ENCODE assay signal across 8 cellular contexts in the genomic region with DNA sequence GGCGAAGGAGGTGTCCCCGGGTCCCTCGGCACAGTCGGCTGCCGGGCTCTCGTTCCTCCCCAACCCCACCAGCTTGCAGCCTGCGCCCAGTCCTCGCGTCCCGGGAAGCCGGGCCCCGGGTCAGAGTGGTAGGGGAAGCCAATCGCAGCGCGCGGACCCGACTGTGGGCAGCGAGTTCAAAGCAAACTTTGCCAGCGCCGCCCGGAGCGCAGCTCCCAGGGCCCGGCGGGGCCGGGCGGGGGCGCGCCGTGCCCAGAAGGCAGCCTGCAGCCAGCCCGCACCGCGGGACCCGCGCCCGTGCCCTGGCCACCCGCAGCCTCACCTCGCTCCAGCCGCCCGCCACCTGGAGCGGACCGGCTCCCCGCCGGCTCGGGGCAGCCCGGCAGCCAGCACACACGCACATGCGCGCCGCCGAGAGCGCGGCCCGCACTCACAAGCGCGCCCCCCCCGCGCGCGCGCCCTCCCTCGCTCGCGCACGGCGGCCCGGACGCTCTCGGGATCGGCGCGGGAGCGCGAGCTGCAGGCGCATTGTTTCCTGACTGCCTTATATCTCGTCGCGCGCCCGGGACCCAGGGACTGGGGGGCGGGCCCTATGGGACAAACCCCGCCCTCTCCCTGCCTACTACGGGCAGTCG. TPM values are rescaled to one million over a fixed set of nuclear protein-coding genes. Genes with fewer than 3 reads are reported as not detected.
A peak's percentile ranks its signal among the peaks of the same experiment; 100 is the strongest.
DNase-seq lines count a peak whose midpoint lies in the region; ATAC-seq and TF ChIP-seq lines count a peak whose summit lies in the region.

A gene with protein sequence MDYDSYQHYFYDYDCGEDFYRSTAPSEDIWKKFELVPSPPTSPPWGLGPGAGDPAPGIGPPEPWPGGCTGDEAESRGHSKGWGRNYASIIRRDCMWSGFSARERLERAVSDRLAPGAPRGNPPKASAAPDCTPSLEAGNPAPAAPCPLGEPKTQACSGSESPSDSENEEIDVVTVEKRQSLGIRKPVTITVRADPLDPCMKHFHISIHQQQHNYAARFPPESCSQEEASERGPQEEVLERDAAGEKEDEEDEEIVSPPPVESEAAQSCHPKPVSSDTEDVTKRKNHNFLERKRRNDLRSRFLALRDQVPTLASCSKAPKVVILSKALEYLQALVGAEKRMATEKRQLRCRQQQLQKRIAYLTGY (minus strand): TSS at position 432 of the 635 bp plus-strand sequence. CDS start 483 bp downstream, outside the sequence.

- CTCF ChIA-PET in activated CD4-positive, alpha-beta T cell treated with anti-CD3 and anti-CD28 coated beads for 36 hours (lab: Charles Lee), result interaction anchor here (0.6 to 2.5 kb wide), 23 partner anchors 8 to 440 kb away, joined by 3 to 18 read pairs (median 4); a partner anchor contains a TSS

- no peaks in the 10 kb centered on the region for H3K9me3 Mint-ChIP-seq in activated CD4-positive, alpha-beta T cell treated with anti-CD3 and anti-CD28 coated beads for 36 hours (ENCODE audit: low read depth)

- no peaks in the 10 kb centered on the region for H3K9me3 ChIP-seq in right lobe of liver

- TF ChIP-seq POLR2A in right lobe of liver (IDR thresholded peaks at IDR 0.05), result peak; percentile 85

- peak within 1 kb of the TSS; percentile 51 to 89 (median 72) for H3K27ac ChIP-seq in right lobe of liver

- H3K4me1 ChIP-seq in right lobe of liver, result peaks cover 0 to 20% (median 7%) of the 10 kb centered on the region in 4 donors

- peaks cover 0 to 5% (median 3%) of the 10 kb centered on the region in 4 donors for H3K36me3 ChIP-seq in right lobe of liver

- peak within 1 kb of the TSS; percentile 66 for H3K4me3 Mint-ChIP-seq in activated CD4-positive, alpha-beta T cell treated with anti-CD3 and anti-CD28 coated beads for 36 hours

- no peak within 1 kb of the TSS for H3K27ac Mint-ChIP-seq in activated CD4-positive, alpha-beta T cell treated with anti-CD3 and anti-CD28 coated beads for 36 hours

- H3K4me1 Mint-ChIP-seq in activated CD4-positive, alpha-beta T cell treated with anti-CD3 and anti-CD28 coated beads for 36 hours, result peaks cover 2% of the 10 kb centered on the region

- H3K4me3 ChIP-seq in right lobe of liver, result peak within 1 kb of the TSS; percentile 70 to 75 (median 70)

- intact Hi-C loops in activated CD4-positive, alpha-beta T cell treated with anti-CD3 and anti-CD28 coated beads for 36 hours (cut with DNase I, micrococcal nuclease), result loop anchor here (1.0 to 5.0 kb wide), 2 partner anchors 71 to 85 kb away; no protein-coding TSS in a partner anchor
- intact Hi-C loops in right lobe of liver (cut with DNase I), result loop anchor here (5.0 kb wide), 2 partner anchors 79 to 84 kb away; no protein-coding TSS in a partner anchor

- DNase-seq in 8988T (peak; percentile 82), NCI-H2227 (lab: John Stamatoyannopoulos, UW; ENCODE audit: unreplicated experiment) (peak; percentile 93), dermis blood vessel endothelial cell (peak; percentile 76), right lobe of liver (peak; percentile 88 to 94 (median 93))
- peak; percentile 86 for DNase-seq in activated CD4-positive, alpha-beta T cell treated with anti-CD3 and anti-CD28 coated beads for 36 hours
- DNase-seq in stimulated activated CD4-positive, alpha-beta T cell treated with anti-CD3 and anti-CD28 coated beads, Interleukin-4, amount 100 ng/mL, for 48 hours (ENCODE audit: low read depth in 2 of 2), result peak; percentile 47 to 63

- no peaks in the 10 kb centered on the region for H3K27me3 ChIP-seq in right lobe of liver

- 0% methylated on average over 11 of the region's 83 CpGs for WGBS in right lobe of liver (ENCODE audit: insufficient coverage, low coverage, low lambda C conversion rate, missing lambda C conversion rate)

- no peaks in the 10 kb centered on the region for H3K36me3 Mint-ChIP-seq in activated CD4-positive, alpha-beta T cell treated with anti-CD3 and anti-CD28 coated beads for 36 hours (ENCODE audit: low read depth)

- POLR2A ChIA-PET in activated CD4-positive, alpha-beta T cell treated with anti-CD3 and anti-CD28 coated beads for 36 hours (lab: Charles Lee), result interaction anchor here (0.5 to 1.5 kb wide), 3 partner anchors 10 to 483 kb away, joined by 3 to 8 read pairs (median 4); no protein-coding TSS in a partner anchor

- ATAC-seq in GM18517 (IDR thresholded peaks at IDR 0.05; ENCODE audit: unreplicated experiment), result peak; percentile 55
- peak; percentile 82 for ATAC-seq in HG02981 (IDR thresholded peaks at IDR 0.05; ENCODE audit: unreplicated experiment)
- ATAC-seq in activated CD4-positive, alpha-beta T cell treated with anti-CD3 and anti-CD28 coated beads for 36 hours, result peak; percentile 92
- ATAC-seq in right lobe of liver, result peak; percentile 81 to 90 (median 84)

- no peak for TF ChIP-seq CTCF in right lobe of liver (IDR thresholded peaks at IDR 0.05)

- H3K27me3 Mint-ChIP-seq in activated CD4-positive, alpha-beta T cell treated with anti-CD3 and anti-CD28 coated beads for 36 hours, result peaks cover 54% of the 10 kb centered on the region

RNA-seq across cellular contexts. Expression of the gene that starts here (rescaled TPM):
- total RNA-seq in activated CD4-positive, alpha-beta T cell treated with anti-CD3 and anti-CD28 coated beads for 36 hours, result under 1 TPM; 0.11 to 0.16 TPM
- total RNA-seq in dermis blood vessel endothelial cell (0.17 and 0.28 TPM in 2 replicates), right lobe of liver (10 to 100 TPM in 2 of 6 experiments, 1 to 10 TPM in 3, under 1 TPM in 1; 0.75 to 20.5 (median 6.1) TPM)

Comparison
In these comparisons a context has a peak if more than half of its experiments do, and no peak if none do; other contexts are left out.
1. Peak in every context shown above with its lines: DNase-seq, ATAC-seq, H3K4me3 ChIP-seq and H3K27ac ChIP-seq.
2. Peak in DNase-seq and ATAC-seq in activated CD4-positive, alpha-beta T cell treated with anti-CD3 and anti-CD28 coated beads for 36 hours; RNA of the gene not detected or under 1 TPM.
3. Peak in DNase-seq in dermis blood vessel endothelial cell; RNA of the gene not detected or under 1 TPM.